Comparison of ENCODE assay signal across 8 cellular contexts in the genomic region with DNA sequence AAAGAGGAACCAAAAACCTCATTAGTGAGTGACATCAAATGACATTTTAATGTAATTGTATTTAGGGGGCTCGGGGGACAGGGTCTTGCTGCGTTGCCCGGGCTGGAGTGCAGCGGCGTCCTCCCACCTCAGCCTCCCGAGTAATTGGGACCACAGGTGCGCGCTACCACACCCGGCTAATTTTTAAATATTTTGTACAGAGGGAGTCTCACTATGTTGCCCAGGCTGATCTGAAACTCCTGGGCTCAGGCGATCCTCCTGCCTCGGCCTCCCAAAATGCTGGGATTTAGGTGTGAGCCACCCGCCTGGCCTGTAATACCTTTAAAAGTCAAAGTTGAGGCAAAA. TPM values are rescaled to one million over a fixed set of nuclear protein-coding genes. Genes with fewer than 3 reads are reported as not detected.
A peak's percentile ranks its signal among the peaks of the same experiment; 100 is the strongest.
DNase-seq lines count a peak whose midpoint lies in the region; ATAC-seq and TF ChIP-seq lines count a peak whose summit lies in the region.

No MANE protein-coding gene starts in this region.

- CTCF ChIA-PET in mammary epithelial cell (lab: Charles Lee; ENCODE audit: low non-redundant PET): no interaction called here

- H3K4me3 ChIP-seq in right atrium auricular region: peak overlapping the region; percentile 57 to 74
- peak overlapping the region; percentile 64 to 97 (median 92) for H3K4me3 ChIP-seq in mammary epithelial cell (replicated peaks in 1 of 3; ENCODE audit: insufficient read depth in 1 of 3, low read depth in 2 of 3, low read length in 3 of 3)
- peak overlapping the region; percentile 60 for H3K4me3 ChIP-seq in mucosa of stomach (ENCODE audit: low read length)

- H2AFZ ChIP-seq in mammary epithelial cell (ENCODE audit: low read depth, low read length): peak overlapping the region; percentile 98

- H3K9ac ChIP-seq in mammary epithelial cell (ENCODE audit: insufficient read depth, low read length) (peak overlapping the region; percentile 27), mucosa of stomach (ENCODE audit: low read length) (peak overlapping the region; percentile 80)

- intact Hi-C loops in left cardiac atrium (cut with DNase I) (no loop called here), mammary epithelial cell (cut with micrococcal nuclease) (no loop called here)

- DNase-seq in right atrium auricular region (ENCODE audit: low spot score) (no peak), left cardiac atrium (no peak), mammary epithelial cell (no peak), caudate nucleus (lab: John Stamatoyannopoulos, UW) (no peak)

- ATAC-seq in left cardiac atrium: no peak
- no peak for ATAC-seq in GM18867 (IDR thresholded peaks at IDR 0.05; ENCODE audit: unreplicated experiment)
- no peak for ATAC-seq in HG03469 (IDR thresholded peaks at IDR 0.05; ENCODE audit: unreplicated experiment)
- no peak for ATAC-seq in GM18505 (IDR thresholded peaks at IDR 0.05; ENCODE audit: unreplicated experiment)

- TF ChIP-seq CTCF in right atrium auricular region (IDR thresholded peaks at IDR 0.05): no peak
- TF ChIP-seq CTCF in mammary epithelial cell (conservative IDR thresholded peaks at IDR 0.05 in 1 of 2, IDR thresholded peaks at IDR 0.05 in 1 of 2; ENCODE audit: extremely low read depth in 1 of 2, insufficient read depth in 1 of 2, low read depth in 1 of 2, low read length in 2 of 2): no peak

- no peak for TF ChIP-seq POLR2A in GM18505 (IDR thresholded peaks at IDR 0.05; ENCODE audit: borderline replicate concordance, extremely low read depth, insufficient read depth, insufficient read length)

- no TSS peak for BruUV-seq in mammary epithelial cell (replicated peaks; lab: Mats Ljungman, UMichigan)

- no peaks in the 10 kb centered on the region for H4K20me1 ChIP-seq in mammary epithelial cell (ENCODE audit: insufficient read depth, low read length)

- in situ Hi-C loops in mammary epithelial cell (cut with MboI; ENCODE audit: low sequenced_read_pairs in 2 of 2): no loop called here

- peaks cover 34% of the 10 kb centered on the region for H3K79me2 ChIP-seq in mammary epithelial cell (ENCODE audit: insufficient read depth, low read length)

- H3K9me3 ChIP-seq in right atrium auricular region (no peaks in the 10 kb centered on the region), mammary epithelial cell (replicated peaks; ENCODE audit: insufficient read depth, low read length) (no peaks in the 10 kb centered on the region), mucosa of stomach (ENCODE audit: control insufficient read depth, low read length) (no peaks in the 10 kb centered on the region)

- H3K36me3 ChIP-seq in right atrium auricular region (peaks cover 38% of the 10 kb centered on the region), mammary epithelial cell (ENCODE audit: insufficient read depth, low read length) (peaks cover 3% of the 10 kb centered on the region), mucosa of stomach (ENCODE audit: control insufficient read depth, insufficient read depth, low read length) (peaks cover 13% of the 10 kb centered on the region)

- no peaks in the 10 kb centered on the region for H3K27me3 ChIP-seq in right atrium auricular region
- no peaks in the 10 kb centered on the region for H3K27me3 ChIP-seq in mammary epithelial cell (ENCODE audit: insufficient read depth, low read length)
- H3K27me3 ChIP-seq in mucosa of stomach (ENCODE audit: control insufficient read depth, insufficient read depth, low read length): no peaks in the 10 kb centered on the region

- peak overlapping the region; percentile 68 to 81 for H3K27ac ChIP-seq in right atrium auricular region
- no peak overlapping the region for H3K27ac ChIP-seq in mammary epithelial cell (ENCODE audit: insufficient read depth, low read depth, low read length)
- no peak overlapping the region for H3K27ac ChIP-seq in caudate nucleus (ENCODE audit: low read depth, low read length)

- dilution Hi-C loops in mammary epithelial cell (cut with HindIII; ENCODE audit: low sequenced_read_pairs): no loop called here

- peaks cover 0 to 16% of the 10 kb centered on the region in 2 donors for H3K4me1 ChIP-seq in right atrium auricular region
- H3K4me1 ChIP-seq in mammary epithelial cell (ENCODE audit: insufficient read depth, low read length): peaks cover 5% of the 10 kb centered on the region
- H3K4me1 ChIP-seq in mucosa of stomach (ENCODE audit: control insufficient read depth, insufficient read depth, low read length): peaks cover 14% of the 10 kb centered on the region

- WGBS in mammary epithelial cell (ENCODE audit: low coverage, missing lambda C conversion rate): 15% methylated on average over 12 of the region's 12 CpGs

- peak overlapping the region; percentile 94 for H3K4me2 ChIP-seq in mammary epithelial cell (ENCODE audit: insufficient read depth, low read depth, low read length)

RNA-seq across cellular contexts. Expression of gene SNRNP25, which starts 0.6 kb away (rescaled TPM):
- total RNA-seq in right atrium auricular region (10 to 100 TPM; 47.1 to 78.3 TPM), left cardiac atrium (10 to 100 TPM; 54.7 to 56.9 TPM), mammary epithelial cell (10 to 100 TPM in 1 of 2 donors, 1 to 10 TPM in 1; 7.3 to 27.0 TPM)
- polyA plus RNA-seq in mammary epithelial cell: 54.3 TPM
- 46.0 TPM for polyA minus RNA-seq in mammary epithelial cell

RNA-seq across cellular contexts. Expression of gene POLR3K, which starts 0.8 kb away (rescaled TPM):
- total RNA-seq in right atrium auricular region (1 to 10 TPM; 4.0 TPM), left cardiac atrium (10 to 100 TPM; 11.4 to 11.7 TPM), mammary epithelial cell (10 to 100 TPM in 1 of 2 donors, 1 to 10 TPM in 1; 2.5 to 16.0 TPM)
- polyA plus RNA-seq in mammary epithelial cell: 37.7 TPM
- polyA minus RNA-seq in mammary epithelial cell: 9.3 TPM

RNA-seq across cellular contexts. Expression of gene RHBDF1, which starts 18.2 kb away (rescaled TPM):
- total RNA-seq in right atrium auricular region (10 to 100 TPM; 12.0 to 25.4 TPM), left cardiac atrium (10 to 100 TPM; 15.5 to 22.1 TPM), mammary epithelial cell (10 to 100 TPM; 20.5 to 42.0 TPM)
- 25.8 TPM for polyA plus RNA-seq in mammary epithelial cell
- polyA minus RNA-seq in mammary epithelial cell: 49.8 TPM

RNA-seq across cellular contexts. Expression of gene MPG, which starts 23.8 kb away (rescaled TPM):
- total RNA-seq in right atrium auricular region (10 to 100 TPM; 47.7 to 84.0 TPM), left cardiac atrium (10 to 100 TPM; 29.9 to 40.2 TPM), mammary epithelial cell (10 to 100 TPM; 50.7 to 70.5 TPM)
- polyA plus RNA-seq in mammary epithelial cell: 50.9 TPM
- polyA minus RNA-seq in mammary epithelial cell: 8.3 TPM

Comparison
In these comparisons a context has a peak if more than half of its experiments do, and no peak if none do; other contexts are left out.
1. H3K27ac ChIP-seq: peak in right atrium auricular region (2 of 2); none in mammary epithelial cell (single experiment) and caudate nucleus (single experiment).
2. Peak in every context shown above with its lines, with median percentiles within 50 percentile points of each other: H3K4me3 ChIP-seq.